ENCODE assay signal across 1 cellular context in genomic region chr9:124818431-124819281, GRCh38.
A peak's percentile ranks its signal among the peaks of the same experiment; 100 is the strongest.
TF ChIP-seq lines count a peak whose summit lies in the region.

No MANE protein-coding gene starts in this region.

TF ChIP-seq in HepG2, 621 proteins besides CTCF, POLR2A, EP300 and RAD21 (continued from another document):
- TF ChIP-seq MXD3 (CRISPR knock-in tag; IDR thresholded peaks at IDR 0.05) = peak; percentile 68; the same call in 1 of the 2 replicates
- TF ChIP-seq CHD2 (IDR thresholded peaks at IDR 0.05; ENCODE audit: low read depth, low read length) = no peak
- TF ChIP-seq AHDC1 (CRISPR knock-in tag; IDR thresholded peaks at IDR 0.05; ENCODE audit: borderline replicate concordance) = no peak
- no peak for TF ChIP-seq TRIM22 (IDR thresholded peaks at IDR 0.05)
- TF ChIP-seq ZNF362 (CRISPR knock-in tag; IDR thresholded peaks at IDR 0.05; ENCODE audit: borderline replicate concordance) = peak; percentile 26; the same call in 1 of the 2 replicates
- TF ChIP-seq ELK4 (CRISPR knock-in tag; IDR thresholded peaks at IDR 0.05; ENCODE audit: borderline replicate concordance) = no peak
- TF ChIP-seq DNMT1 (CRISPR knock-in tag; IDR thresholded peaks at IDR 0.05) = no peak
- TF ChIP-seq ZNF512 (CRISPR knock-in tag; IDR thresholded peaks at IDR 0.05) = 0 out of 2 replicates have a peak, but pooled peaks have one; percentile 43
- no peak for TF ChIP-seq ZNF234 (CRISPR knock-in tag; conservative IDR thresholded peaks at IDR 0.05)
- peak; percentile 53 for TF ChIP-seq PHF8 (CRISPR knock-in tag; IDR thresholded peaks at IDR 0.05)
- no peak for TF ChIP-seq ZNF83 (CRISPR knock-in tag; IDR thresholded peaks at IDR 0.05; ENCODE audit: borderline replicate concordance)
- no peak for TF ChIP-seq MED8 (CRISPR knock-in tag; IDR thresholded peaks at IDR 0.05; ENCODE audit: insufficient replicate concordance)
- no peak for TF ChIP-seq ZNF136 (CRISPR knock-in tag; IDR thresholded peaks at IDR 0.05; ENCODE audit: low read depth)
- 0 out of 2 replicates have a peak, but pooled peaks have one; percentile 26 for TF ChIP-seq GATA4 (IDR thresholded peaks at IDR 0.05; ENCODE audit: borderline replicate concordance, low read depth)
- TF ChIP-seq ATF5 (CRISPR knock-in tag; IDR thresholded peaks at IDR 0.05; ENCODE audit: low read depth) = no peak
- TF ChIP-seq ARNT (IDR thresholded peaks at IDR 0.05) = no peak
- peak; percentile 65 for TF ChIP-seq ZNF12 (CRISPR knock-in tag; IDR thresholded peaks at IDR 0.05)
- no peak for TF ChIP-seq HBP1 (CRISPR knock-in tag; IDR thresholded peaks at IDR 0.05; ENCODE audit: low read depth)
- TF ChIP-seq ZNF275 (CRISPR knock-in tag; IDR thresholded peaks at IDR 0.05; ENCODE audit: borderline replicate concordance) = no peak
- no peak for TF ChIP-seq ZNF652 (CRISPR knock-in tag; IDR thresholded peaks at IDR 0.05; ENCODE audit: borderline replicate concordance, low read depth)
- 0 out of 2 replicates have a peak, but pooled peaks have one; percentile 26 for TF ChIP-seq PRDM15 (CRISPR knock-in tag; IDR thresholded peaks at IDR 0.05)
- TF ChIP-seq ZNF782 (CRISPR knock-in tag; IDR thresholded peaks at IDR 0.05; ENCODE audit: borderline replicate concordance) = 0 out of 2 replicates have a peak, but pooled peaks have one; percentile 28
- TF ChIP-seq ZNF225 (CRISPR knock-in tag; IDR thresholded peaks at IDR 0.05) = peak; percentile 71; the same call in 1 of the 2 replicates
- peak; percentile 60; the same call in 1 of the 2 replicates for TF ChIP-seq RNF2 (conservative IDR thresholded peaks at IDR 0.05; ENCODE audit: low read depth)
